ENCODE assay signal across 11 cellular contexts in the genomic region with DNA sequence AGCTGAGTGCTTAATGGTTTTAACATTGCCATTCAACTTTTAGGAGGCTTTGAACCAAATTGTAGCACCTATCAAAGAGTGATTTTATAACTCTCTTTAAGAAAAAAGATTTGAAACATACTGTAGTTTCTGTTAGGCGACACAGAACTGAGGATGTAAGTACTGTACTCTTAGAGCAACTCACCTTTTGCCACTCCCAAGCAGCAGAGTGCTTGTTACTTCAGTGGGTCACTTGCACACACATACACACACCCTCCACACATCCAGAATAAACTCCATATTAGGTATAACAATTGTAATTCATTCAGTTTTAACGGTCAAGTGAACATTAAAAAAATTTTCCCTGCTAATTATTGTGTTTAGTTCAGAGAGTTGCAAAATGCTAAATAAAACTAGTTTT.
DNase-seq lines count a peak whose midpoint lies in the region; ATAC-seq, FAIRE-seq and TF ChIP-seq lines count a peak whose summit lies in the region.
"Had no signal": no experiment of that assay in that cellular context is flagged by ENCODE, and none has a peak within 500 bp of the region (broad histone marks: within the 10 kb centered on the region; RNA-seq: fewer than 3 reads in every experiment).

No MANE protein-coding gene starts in this region.

- no peak overlapping the region for H3K4ac ChIP-seq in H1 (replicated peaks; ENCODE audit: insufficient read length, low read depth, low read length)

- no peak for TF ChIP-seq CTCF in H1 (IDR thresholded peaks at IDR 0.05; ENCODE audit: control extremely low read depth in 1 of 3, insufficient read depth in 1 of 3, low read depth in 1 of 3, low read length in 3 of 3)

- H3K27ac ChIP-seq in H1 (ENCODE audit: low read depth, low read length), result no peak overlapping the region
- H3K27ac ChIP-seq: GM23248, Peyer's patch had no signal

- no peak overlapping the region for H3K14ac ChIP-seq in H1 (ENCODE audit: insufficient read length)

- intact Hi-C loops in activated CD4-positive, alpha-beta T cell treated with anti-CD3 and anti-CD28 coated beads for 36 hours (cut with DNase I, micrococcal nuclease), result no loop called here
- intact Hi-C loops in activated T-helper 1 cell treated with anti-CD3 and anti-CD28 coated beads, Interleukin-12 subunit alpha, Interleukin-12 subunit beta, Interleukin-2, Interleukin-4 antibody, amounts not matched to agents 30 ng/mL and 10 ng/mL and 1 ng/mL, durations not matched to agents 14 hours and 24 hours and 36 hours (cut with micrococcal nuclease), result no loop called here

- no peak overlapping the region for H2BK120ac ChIP-seq in H1 (replicated peaks; ENCODE audit: low read depth, low read length)

- no peak overlapping the region for H2AK5ac ChIP-seq in H1 (ENCODE audit: low read depth, low read length)

- no peak overlapping the region for H3K4me3 ChIP-seq in H1 (ENCODE audit: extremely low read depth in 1 of 4, insufficient read depth in 2 of 4, low read depth in 3 of 4, low read length in 4 of 4)
- H3K4me3 ChIP-seq: GM23248, Peyer's patch had no signal

- 77% methylated on average over 2 of the region's 2 CpGs; no CpG with 5 or more reads in 1 of the 2 experiments for WGBS in H1 (ENCODE audit: extremely low coverage in 1 of 2, insufficient coverage in 1 of 2, insufficient read length in 1 of 2, insufficient replicate concordance in 2 of 2, low coverage in 1 of 2, low lambda C conversion rate in 2 of 2, missing lambda C conversion rate in 1 of 2), 2 experiments

- no peaks in the 10 kb centered on the region for H3K23me2 ChIP-seq in H1 (ENCODE audit: low read depth, low read length)

- no peak overlapping the region for H3K23ac ChIP-seq in H1 (ENCODE audit: insufficient read length)

- H3K4me1 ChIP-seq in H1 (replicated peaks in 1 of 4; ENCODE audit: control insufficient read depth in 3 of 4, insufficient read depth in 4 of 4, low read length in 3 of 4), result peaks cover 0 to 3% (median 1%) of the 10 kb centered on the region in 4 experiments; a peak in 1 of 7 replicates
- H3K4me1 ChIP-seq: Peyer's patch had no signal

- no peaks in the 10 kb centered on the region for H3K27me3 Mint-ChIP-seq in activated CD4-positive, alpha-beta T cell treated with anti-CD3 and anti-CD28 coated beads for 36 hours
- H3K27me3 Mint-ChIP-seq in activated T-helper 1 cell treated with anti-CD3 and anti-CD28 coated beads, Interleukin-12 subunit alpha, Interleukin-12 subunit beta, Interleukin-2, Interleukin-4 antibody, amounts not matched to agents 30 ng/mL and 10 ng/mL and 1 ng/mL, durations not matched to agents 14 hours and 24 hours and 36 hours (ENCODE audit: insufficient read depth), result no peaks in the 10 kb centered on the region

- H3K4me3 Mint-ChIP-seq in activated CD4-positive, alpha-beta T cell treated with anti-CD3 and anti-CD28 coated beads for 36 hours, result no peak overlapping the region
- no peak overlapping the region for H3K4me3 Mint-ChIP-seq in activated T-helper 1 cell treated with anti-CD3 and anti-CD28 coated beads, Interleukin-12 subunit alpha, Interleukin-12 subunit beta, Interleukin-2, Interleukin-4 antibody, amounts not matched to agents 30 ng/mL and 10 ng/mL and 1 ng/mL, durations not matched to agents 14 hours and 24 hours and 36 hours
- H3K4me3 Mint-ChIP-seq: CD14-positive monocyte had no signal

- no peaks in the 10 kb centered on the region for H4K20me1 ChIP-seq in H1 (replicated peaks in 1 of 2; ENCODE audit: control insufficient read depth in 1 of 2, insufficient read depth in 2 of 2, low read length in 2 of 2)

- H3K9me3 Mint-ChIP-seq in activated CD4-positive, alpha-beta T cell treated with anti-CD3 and anti-CD28 coated beads for 36 hours (ENCODE audit: low read depth), result no peaks in the 10 kb centered on the region
- no peaks in the 10 kb centered on the region for H3K9me3 Mint-ChIP-seq in activated T-helper 1 cell treated with anti-CD3 and anti-CD28 coated beads, Interleukin-12 subunit alpha, Interleukin-12 subunit beta, Interleukin-2, Interleukin-4 antibody, amounts not matched to agents 30 ng/mL and 10 ng/mL and 1 ng/mL, durations not matched to agents 14 hours and 24 hours and 36 hours

- no peak for ATAC-seq in activated CD4-positive, alpha-beta T cell treated with anti-CD3 and anti-CD28 coated beads for 36 hours

- peaks cover 9% of the 10 kb centered on the region for H3K4me1 Mint-ChIP-seq in activated CD4-positive, alpha-beta T cell treated with anti-CD3 and anti-CD28 coated beads for 36 hours
- no peaks in the 10 kb centered on the region for H3K4me1 Mint-ChIP-seq in activated T-helper 1 cell treated with anti-CD3 and anti-CD28 coated beads, Interleukin-12 subunit alpha, Interleukin-12 subunit beta, Interleukin-2, Interleukin-4 antibody, amounts not matched to agents 30 ng/mL and 10 ng/mL and 1 ng/mL, durations not matched to agents 14 hours and 24 hours and 36 hours (ENCODE audit: low read depth)
- H3K4me1 Mint-ChIP-seq: CD14-positive monocyte had no signal

- no peak overlapping the region for H2BK5ac ChIP-seq in H1 (ENCODE audit: low read depth, low read length)

- H2BK15ac ChIP-seq in H1 (ENCODE audit: low read length), result no peak overlapping the region

- no peak overlapping the region for H4K8ac ChIP-seq in H1 (ENCODE audit: extremely low read depth, insufficient read depth, low read length)

- H3K9me3 ChIP-seq in H1 (ENCODE audit: insufficient read depth in 2 of 2, low read depth in 1 of 2, low read length in 1 of 2), result no peaks in the 10 kb centered on the region
- H3K9me3 ChIP-seq: Peyer's patch had no signal

- TF ChIP-seq POLR2A in H1 (IDR thresholded peaks at IDR 0.05; ENCODE audit: control extremely low read depth in 1 of 2, low read depth in 2 of 2, low read length in 2 of 2), result no peak

- no peaks in the 10 kb centered on the region for H3K36me3 ChIP-seq in H1 (ENCODE audit: control insufficient read depth in 2 of 4, insufficient read depth in 4 of 4, low read length in 3 of 4)
- H3K36me3 ChIP-seq: Peyer's patch had no signal

- H2BK12ac ChIP-seq in H1 (ENCODE audit: low read depth, low read length), result no peak overlapping the region

- peak; percentile 2 for DNase-seq in NCI-H2107 treated with DMSO at 0.1 percent for 48 hours (lab: John Stamatoyannopoulos, UW; ENCODE audit: unreplicated experiment)
- no peak for DNase-seq in NCI-H2107 (lab: John Stamatoyannopoulos, UW)
- peak; percentile 4 for DNase-seq in NCI-H82 treated with DMSO at 0.1 percent for 48 hours (lab: John Stamatoyannopoulos, UW; ENCODE audit: unreplicated experiment)
- DNase-seq in H1 (ENCODE audit: low read depth in 1 of 2, low spot score in 2 of 2), result no peak
- DNase-seq in superior temporal gyrus (ENCODE audit: extremely low spot score), result peak; percentile 21
- DNase-seq in activated CD4-positive, alpha-beta T cell treated with anti-CD3 and anti-CD28 coated beads for 36 hours, result no peak
- DNase-seq in activated T-helper 1 cell treated with anti-CD3 and anti-CD28 coated beads, Interleukin-12 subunit alpha, Interleukin-12 subunit beta, Interleukin-2, Interleukin-4 antibody, amounts not matched to agents 30 ng/mL and 10 ng/mL and 1 ng/mL, durations not matched to agents 14 hours and 24 hours and 36 hours (ENCODE audit: low spot score), result no peak
- DNase-seq in CD1c-positive myeloid dendritic cell (ENCODE audit: extremely low spot score), result no peak

- peak; percentile 32 for FAIRE-seq in H1 (lab: Jason Lieb, UNC)

- H3K27me3 ChIP-seq in H1 (replicated peaks in 1 of 4; ENCODE audit: control insufficient read depth in 3 of 4, extremely low read depth in 1 of 4, insufficient read depth in 3 of 4, low read length in 3 of 4), result peaks cover 0 to 1% (median 0%) of the 10 kb centered on the region in 4 experiments; a peak in 1 of 7 replicates
- H3K27me3 ChIP-seq: Peyer's patch had no signal

- H3K79me2 ChIP-seq in H1 (ENCODE audit: control insufficient read depth in 1 of 2, insufficient read depth in 2 of 2, low read length in 2 of 2), result no peaks in the 10 kb centered on the region

- H3K79me1 ChIP-seq in H1 (ENCODE audit: low read depth, low read length), result no peaks in the 10 kb centered on the region

- CTCF ChIA-PET in H1 (lab: Charles Lee; ENCODE audit: partially characterized antibody), result interaction anchor here (0.6 to 5.8 kb wide), 91 partner anchors 8 to 1819 kb away, joined by 3 to 103 read pairs (median 5); no protein-coding TSS in a partner anchor
- CTCF ChIA-PET in activated CD4-positive, alpha-beta T cell treated with anti-CD3 and anti-CD28 coated beads for 36 hours (lab: Charles Lee), result interaction anchor here (0.5 to 6.4 kb wide), 76 partner anchors 10 to 1790 kb away, joined by 3 to 93 read pairs (median 4); a partner anchor contains a TSS

- no peak overlapping the region for H2AFZ ChIP-seq in H1 (ENCODE audit: low read length)

- H3K18ac ChIP-seq in H1 (ENCODE audit: extremely low read depth, low read length), result no peak overlapping the region

- no peak for TF ChIP-seq EP300 in H1 (IDR thresholded peaks at IDR 0.05; ENCODE audit: borderline replicate concordance in 1 of 2, low read depth in 2 of 2, low read length in 2 of 2)

- H4K91ac ChIP-seq in H1 (replicated peaks; ENCODE audit: insufficient read length, low read length), result no peak overlapping the region

- no peak overlapping the region for H3K27ac Mint-ChIP-seq in activated CD4-positive, alpha-beta T cell treated with anti-CD3 and anti-CD28 coated beads for 36 hours
- no peak overlapping the region for H3K27ac Mint-ChIP-seq in activated T-helper 1 cell treated with anti-CD3 and anti-CD28 coated beads, Interleukin-12 subunit alpha, Interleukin-12 subunit beta, Interleukin-2, Interleukin-4 antibody, amounts not matched to agents 30 ng/mL and 10 ng/mL and 1 ng/mL, durations not matched to agents 14 hours and 24 hours and 36 hours
- H3K27ac Mint-ChIP-seq: CD14-positive monocyte had no signal

- H2BK20ac ChIP-seq in H1 (ENCODE audit: low read length), result no peak overlapping the region

- no peak overlapping the region for H3K9ac ChIP-seq in H1 (replicated peaks in 1 of 4; ENCODE audit: extremely low read depth in 1 of 4, low read depth in 3 of 4, low read length in 3 of 4)
- H3K9ac ChIP-seq: GM23248 had no signal

- no peak overlapping the region for H3K56ac ChIP-seq in H1 (replicated peaks; ENCODE audit: insufficient read length, low read depth, low read length)

- POLR2A ChIA-PET in H1 (lab: Charles Lee; ENCODE audit: partially characterized antibody), result interaction anchor here (0.6 to 1.0 kb wide), 3 partner anchors 11 to 448 kb away, joined by 3 to 4 read pairs (median 3); no protein-coding TSS in a partner anchor
- POLR2A ChIA-PET in activated CD4-positive, alpha-beta T cell treated with anti-CD3 and anti-CD28 coated beads for 36 hours (lab: Charles Lee), result interaction anchor here (0.6 kb wide), 1 partner anchor 166 kb away, joined by 13 read pairs; no protein-coding TSS in a partner anchor

- TF ChIP-seq RAD21 in H1 (IDR thresholded peaks at IDR 0.05 in 1 of 2, conservative IDR thresholded peaks at IDR 0.05 in 1 of 2; ENCODE audit: low read depth in 2 of 2, low read length in 2 of 2), result no peak

- H3K4me2 ChIP-seq in H1 (ENCODE audit: insufficient read depth in 1 of 2, low read depth in 2 of 2, low read length in 2 of 2), result no peak overlapping the region

- no peaks in the 10 kb centered on the region for H3K36me3 Mint-ChIP-seq in activated CD4-positive, alpha-beta T cell treated with anti-CD3 and anti-CD28 coated beads for 36 hours (ENCODE audit: low read depth)
- no peaks in the 10 kb centered on the region for H3K36me3 Mint-ChIP-seq in activated T-helper 1 cell treated with anti-CD3 and anti-CD28 coated beads, Interleukin-12 subunit alpha, Interleukin-12 subunit beta, Interleukin-2, Interleukin-4 antibody, amounts not matched to agents 30 ng/mL and 10 ng/mL and 1 ng/mL, durations not matched to agents 14 hours and 24 hours and 36 hours (ENCODE audit: low read depth)
- H3K36me3 Mint-ChIP-seq: CD14-positive monocyte had no signal

- no peak overlapping the region for H4K5ac ChIP-seq in H1 (ENCODE audit: insufficient read length, low read depth, low read length)

Comparison
In these comparisons a context has a peak if more than half of its experiments do, and no peak if none do; other contexts are left out.
1. DNase-seq: peak in NCI-H2107 treated with DMSO at 0.1 percent for 48 hours (single experiment), NCI-H82 treated with DMSO at 0.1 percent for 48 hours (single experiment) and superior temporal gyrus (single experiment); none in NCI-H2107 (single experiment), H1 (0 of 2), activated CD4-positive, alpha-beta T cell treated with anti-CD3 and anti-CD28 coated beads for 36 hours (single experiment), activated T-helper 1 cell treated with anti-CD3 and anti-CD28 coated beads, Interleukin-12 subunit alpha, Interleukin-12 subunit beta, Interleukin-2, Interleukin-4 antibody, amounts not matched to agents 30 ng/mL and 10 ng/mL and 1 ng/mL, durations not matched to agents 14 hours and 24 hours and 36 hours (single experiment) and CD1c-positive myeloid dendritic cell (single experiment).